ENCODE assay signal across 20 cellular contexts in the genomic region with DNA sequence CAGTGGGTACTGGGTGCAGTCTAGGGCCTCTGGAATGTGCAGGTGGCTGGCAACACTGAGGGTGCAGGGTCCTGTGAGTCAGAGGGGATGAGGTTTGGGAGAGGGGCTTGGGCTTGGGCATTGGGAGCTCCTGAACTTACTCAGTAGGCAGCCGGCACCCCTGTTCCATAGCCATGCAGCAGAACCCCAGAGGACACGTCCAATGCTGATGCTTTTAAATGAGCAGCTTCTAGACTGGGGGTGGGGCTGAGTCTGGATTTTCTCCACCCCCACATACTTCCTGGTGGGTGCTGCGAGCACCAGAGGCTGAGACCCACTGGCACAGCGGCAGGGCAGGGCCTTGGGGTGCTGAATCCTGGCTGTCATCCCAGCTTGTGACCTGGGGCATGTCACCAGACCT.
"Had no signal": no experiment of that assay in that cellular context is flagged by ENCODE, and none has a peak within 500 bp of the region (broad histone marks: within the 10 kb centered on the region; RNA-seq: fewer than 3 reads in every experiment).

No MANE protein-coding gene starts in this region.

- H3K36me3 Mint-ChIP-seq: stimulated activated effector memory CD8-positive, alpha-beta T cell treated with anti-CD3 and anti-CD28 coated beads, Interleukin-12 subunit alpha, Interleukin-12 subunit beta, amount 100 ng/mL, for 72 hours had no signal

- H3K4me1 ChIP-seq: left lung, upper lobe of right lung, vagina had no signal

- H3K9me3 ChIP-seq: left lung, neutrophil, suprapubic skin, thyroid gland, upper lobe of right lung, vagina had no signal

- H3K27me3 ChIP-seq: neutrophil, suprapubic skin, thyroid gland, vagina had no signal

- DNase-seq: effector CD4-positive, alpha-beta T cell; foreskin melanocyte; head of caudate nucleus; hippocampal formation; mesenchymal stem cell; midbrain; nephron progenitor cell; small intestine; stimulated activated CD4-positive, alpha-beta T cell treated with anti-CD3 and anti-CD28 coated beads, Interleukin-4, amount 100 ng/mL, for 1 hour; stimulated activated CD8-positive, alpha-beta memory T cell treated with anti-CD3 and anti-CD28 coated beads, Interleukin-4, amount 100 ng/mL, for 48 hours; stimulated activated naive CD8-positive, alpha-beta T cell treated with anti-CD3 and anti-CD28 coated beads, Interleukin-15, Interleukin-2, amounts not matched to agents 100 U/mL and 50 U/mL, for 24 hours; thyroid gland; upper lobe of right lung had no signal

- H3K27ac Mint-ChIP-seq: nephron progenitor cell; stimulated activated effector memory CD8-positive, alpha-beta T cell treated with anti-CD3 and anti-CD28 coated beads, Interleukin-12 subunit alpha, Interleukin-12 subunit beta, amount 100 ng/mL, for 72 hours had no signal

- H3K27ac ChIP-seq: coronary artery, left lung, neutrophil, suprapubic skin, thyroid gland, upper lobe of right lung, vagina had no signal

- H3K4me3 ChIP-seq: coronary artery, left lung, lung, suprapubic skin, thyroid gland, upper lobe of right lung, vagina had no signal

- H3K4me3 Mint-ChIP-seq: nephron progenitor cell; stimulated activated effector memory CD8-positive, alpha-beta T cell treated with anti-CD3 and anti-CD28 coated beads, Interleukin-12 subunit alpha, Interleukin-12 subunit beta, amount 100 ng/mL, for 72 hours had no signal

- H3K36me3 ChIP-seq: left lung, neutrophil, suprapubic skin, upper lobe of right lung, vagina had no signal

- H3K9me3 Mint-ChIP-seq: nephron progenitor cell; stimulated activated effector memory CD8-positive, alpha-beta T cell treated with anti-CD3 and anti-CD28 coated beads, Interleukin-12 subunit alpha, Interleukin-12 subunit beta, amount 100 ng/mL, for 72 hours had no signal
